Comparison of ENCODE assay signal across 1 cellular context in the genomic region with DNA sequence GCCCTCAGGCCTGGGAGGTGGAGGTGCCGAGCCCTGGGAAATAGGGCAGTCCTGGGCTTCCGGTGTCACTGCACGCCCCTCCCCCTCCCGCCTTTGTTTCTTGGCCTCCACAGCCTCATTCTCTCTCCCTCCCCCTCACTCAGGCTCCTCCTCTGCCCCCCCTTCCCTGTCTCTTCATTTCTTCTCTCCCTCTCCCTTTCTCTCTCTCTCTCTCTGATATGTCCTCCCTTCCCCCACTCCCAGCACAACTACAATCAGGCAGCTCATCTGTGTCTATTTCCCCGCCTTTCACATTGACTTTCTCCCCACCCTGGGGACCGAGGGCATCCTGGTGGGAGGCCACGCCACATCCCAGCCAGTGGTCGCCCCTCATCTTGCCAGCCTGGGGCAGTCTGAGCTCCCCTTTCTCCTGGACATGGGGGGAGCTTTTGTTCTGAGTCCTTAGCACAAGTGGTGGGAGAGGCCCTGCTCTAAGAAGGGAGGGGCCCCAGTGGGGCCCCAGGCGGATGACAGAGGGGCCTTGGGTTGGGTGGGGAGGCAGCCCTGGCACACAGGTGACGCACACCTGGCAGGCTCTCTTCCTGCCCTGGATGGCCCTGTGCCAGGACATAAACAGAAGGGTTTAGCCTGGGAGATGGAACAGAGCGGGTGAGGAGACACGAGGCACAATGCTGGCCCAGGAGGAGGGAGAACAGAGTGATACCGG.
A peak's percentile ranks its signal among the peaks of the same experiment; 100 is the strongest.
TF ChIP-seq lines count a peak whose summit lies in the region.

No MANE protein-coding gene starts in this region.

TF ChIP-seq in K562, 482 proteins besides CTCF, POLR2A, EP300 and RAD21 (continued from another document and continues in another):
- TF ChIP-seq ZNF407 (IDR thresholded peaks at IDR 0.05; ENCODE audit: low read depth) (no peak), IFI16 (CRISPR knock-in tag; IDR thresholded peaks at IDR 0.05) (no peak), ELF2 (CRISPR knock-in tag; IDR thresholded peaks at IDR 0.05) (no peak), EZH2 (IDR thresholded peaks at IDR 0.05; ENCODE audit: borderline replicate concordance, low read depth, low read length) (no peak), CHD7 (IDR thresholded peaks at IDR 0.05; ENCODE audit: low read depth, low read length) (no peak), HDAC1 (IDR thresholded peaks at IDR 0.05) (peak in 1 of 2 experiments; percentile 93; a peak in 2 of 4 replicates), UBTF (IDR thresholded peaks at IDR 0.05; ENCODE audit: borderline replicate concordance in 1 of 2, low read depth in 2 of 2, low read length in 2 of 2) (0 out of 4 replicates have a peak, but pooled peaks of 1 of the 2 experiments have one; percentile 25), ZNF445 (CRISPR knock-in tag; IDR thresholded peaks at IDR 0.05; ENCODE audit: low read depth) (no peak), MYNN (IDR thresholded peaks at IDR 0.05) (0 out of 2 replicates have a peak, but pooled peaks have one; percentile 3), MYNN (CRISPR knock-in tag; IDR thresholded peaks at IDR 0.05) (no peak), CCAR2 (IDR thresholded peaks at IDR 0.05; ENCODE audit: low read depth, low read length) (no peak), POLR2B (IDR thresholded peaks at IDR 0.05; ENCODE audit: low read depth, partially characterized antibody) (no peak), MTA1 (IDR thresholded peaks at IDR 0.05; ENCODE audit: borderline replicate concordance) (peak; percentile 93), RCOR1 (IDR thresholded peaks at IDR 0.05; ENCODE audit: borderline replicate concordance in 1 of 2, low read depth in 2 of 2, low read length in 2 of 2) (no peak), XRCC4 (IDR thresholded peaks at IDR 0.05; ENCODE audit: extremely low read depth, insufficient read depth, insufficient read length) (no peak), ZZZ3 (IDR thresholded peaks at IDR 0.05) (no peak), MCM7 (IDR thresholded peaks at IDR 0.05) (no peak; a peak in 1 of 4 replicates), ZNF431 (CRISPR knock-in tag; IDR thresholded peaks at IDR 0.05) (no peak), FOXP1 (CRISPR knock-in tag; IDR thresholded peaks at IDR 0.05) (no peak), ID3 (CRISPR knock-in tag; IDR thresholded peaks at IDR 0.05) (no peak), ID3 (tag; IDR thresholded peaks at IDR 0.05) (no peak), SNIP1 (IDR thresholded peaks at IDR 0.05; ENCODE audit: low read depth) (0 out of 2 replicates have a peak, but pooled peaks have one; percentile 27), RHOXF2B (CRISPR knock-in tag; conservative IDR thresholded peaks at IDR 0.05) (no peak), FOSL1 (tag; conservative IDR thresholded peaks at IDR 0.05) (no peak)
- TF ChIP-seq, protein P1, sequence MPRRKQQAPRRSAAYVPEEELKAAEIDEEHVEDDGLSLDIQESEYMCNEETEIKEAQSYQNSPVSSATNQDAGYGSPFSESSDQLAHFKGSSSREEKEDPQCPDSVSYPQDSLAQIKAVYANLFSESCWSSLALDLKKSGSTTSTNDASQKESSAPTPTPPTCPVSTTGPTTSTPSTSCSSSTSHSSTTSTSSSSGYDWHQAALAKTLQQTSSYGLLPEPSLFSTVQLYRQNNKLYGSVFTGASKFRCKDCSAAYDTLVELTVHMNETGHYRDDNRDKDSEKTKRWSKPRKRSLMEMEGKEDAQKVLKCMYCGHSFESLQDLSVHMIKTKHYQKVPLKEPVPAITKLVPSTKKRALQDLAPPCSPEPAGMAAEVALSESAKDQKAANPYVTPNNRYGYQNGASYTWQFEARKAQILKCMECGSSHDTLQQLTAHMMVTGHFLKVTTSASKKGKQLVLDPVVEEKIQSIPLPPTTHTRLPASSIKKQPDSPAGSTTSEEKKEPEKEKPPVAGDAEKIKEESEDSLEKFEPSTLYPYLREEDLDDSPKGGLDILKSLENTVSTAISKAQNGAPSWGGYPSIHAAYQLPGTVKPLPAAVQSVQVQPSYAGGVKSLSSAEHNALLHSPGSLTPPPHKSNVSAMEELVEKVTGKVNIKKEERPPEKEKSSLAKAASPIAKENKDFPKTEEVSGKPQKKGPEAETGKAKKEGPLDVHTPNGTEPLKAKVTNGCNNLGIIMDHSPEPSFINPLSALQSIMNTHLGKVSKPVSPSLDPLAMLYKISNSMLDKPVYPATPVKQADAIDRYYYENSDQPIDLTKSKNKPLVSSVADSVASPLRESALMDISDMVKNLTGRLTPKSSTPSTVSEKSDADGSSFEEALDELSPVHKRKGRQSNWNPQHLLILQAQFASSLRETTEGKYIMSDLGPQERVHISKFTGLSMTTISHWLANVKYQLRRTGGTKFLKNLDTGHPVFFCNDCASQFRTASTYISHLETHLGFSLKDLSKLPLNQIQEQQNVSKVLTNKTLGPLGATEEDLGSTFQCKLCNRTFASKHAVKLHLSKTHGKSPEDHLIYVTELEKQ (CRISPR knock-in tag; IDR thresholded peaks at IDR 0.05): no peak
